Comparison of ENCODE assay signal across 20 cellular contexts in the genomic region with DNA sequence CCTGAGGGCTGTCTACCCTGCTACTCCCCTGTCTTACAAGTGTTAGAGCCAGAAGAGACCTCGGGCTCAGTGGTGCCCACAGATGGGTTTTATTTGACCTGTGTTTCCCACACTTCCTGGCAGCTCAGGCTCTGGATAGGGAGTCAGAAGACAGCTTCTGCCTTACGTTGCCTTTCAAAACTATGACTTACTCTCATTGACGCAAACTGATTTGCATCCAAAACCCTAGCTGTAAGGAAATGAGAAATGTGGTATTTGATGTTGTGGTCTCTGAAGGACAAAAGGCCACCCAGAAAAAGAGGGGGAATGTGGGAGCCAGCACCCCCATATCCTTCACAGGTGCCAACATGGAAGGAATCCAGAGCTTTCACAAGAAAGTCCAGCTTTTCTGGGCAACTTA.
"Had no signal": no experiment of that assay in that cellular context is flagged by ENCODE, and none has a peak within 500 bp of the region (broad histone marks: within the 10 kb centered on the region; RNA-seq: fewer than 3 reads in every experiment).

No MANE protein-coding gene starts in this region.

- H3K36me3 ChIP-seq: breast epithelium, lower lobe of right lung, pancreas, right lobe of liver, stomach had no signal

- H3K4me1 Mint-ChIP-seq: naive thymus-derived CD8-positive, alpha-beta T cell had no signal

- H3K27ac Mint-ChIP-seq: activated T-cell treated with anti-CD3 and anti-CD28 coated beads, Interleukin-2, amount 50 U/mL, for 72 hours; naive thymus-derived CD8-positive, alpha-beta T cell; type B pancreatic cell had no signal

- H3K4me3 Mint-ChIP-seq: activated T-cell treated with anti-CD3 and anti-CD28 coated beads, Interleukin-2, amount 50 U/mL, for 72 hours; naive thymus-derived CD8-positive, alpha-beta T cell; type B pancreatic cell had no signal

- ATAC-seq: activated T-cell treated with anti-CD3 and anti-CD28 coated beads, Interleukin-2, amount 50 U/mL, for 72 hours; lower lobe of right lung; naive thymus-derived CD8-positive, alpha-beta T cell; pancreas had no signal

- H3K4me3 ChIP-seq: breast epithelium, coronary artery, lower lobe of right lung, pancreas, right lobe of liver, smooth muscle cell, stomach had no signal

- H3K9me3 ChIP-seq: breast epithelium, lower lobe of right lung, pancreas, right lobe of liver, stomach had no signal

- H3K27ac ChIP-seq: breast epithelium, coronary artery, lower lobe of right lung, pancreas, right lobe of liver, stomach had no signal

- H3K4me1 ChIP-seq: breast epithelium, lower lobe of right lung, pancreas, right lobe of liver had no signal

- H3K27me3 ChIP-seq: breast epithelium, right lobe of liver had no signal

- H3K36me3 Mint-ChIP-seq: naive thymus-derived CD8-positive, alpha-beta T cell; type B pancreatic cell had no signal

- H3K9me3 Mint-ChIP-seq: activated T-cell treated with anti-CD3 and anti-CD28 coated beads, Interleukin-2, amount 50 U/mL, for 72 hours; naive thymus-derived CD8-positive, alpha-beta T cell; type B pancreatic cell had no signal

- DNase-seq: activated CD4-positive, alpha-beta T cell treated with anti-CD3 and anti-CD28 coated beads, Interleukin-2, amount 50 U/mL, for 1 hour; activated CD4-positive, CD25-positive, alpha-beta regulatory T cell treated with anti-CD3 and anti-CD28 coated beads, Interleukin-2, amount 50 U/mL, for 72 hours; activated effector memory CD4-positive, alpha-beta T cell treated with anti-CD3 and anti-CD28 coated beads, Interleukin-2, amount 50 U/mL, for 16 hours; activated naive CD4-positive, alpha-beta T cell treated with anti-CD3 and anti-CD28 coated beads, Interleukin-2, amount 50 U/mL, for 16 hours; activated T-cell treated with anti-CD3 and anti-CD28 coated beads, Interleukin-2, amount 50 U/mL, for 72 hours; erythroblast; foreskin melanocyte; glutamatergic neuron; hypothalamus; islet precursor cell; lower lobe of right lung; naive thymus-derived CD8-positive, alpha-beta T cell; pancreas; right lobe of liver; stimulated activated CD4-positive, alpha-beta T cell treated with anti-CD3 and anti-CD28 coated beads, Interleukin-4, amount 100 ng/mL, for 1 hour; stomach had no signal
